In the genomic region with DNA sequence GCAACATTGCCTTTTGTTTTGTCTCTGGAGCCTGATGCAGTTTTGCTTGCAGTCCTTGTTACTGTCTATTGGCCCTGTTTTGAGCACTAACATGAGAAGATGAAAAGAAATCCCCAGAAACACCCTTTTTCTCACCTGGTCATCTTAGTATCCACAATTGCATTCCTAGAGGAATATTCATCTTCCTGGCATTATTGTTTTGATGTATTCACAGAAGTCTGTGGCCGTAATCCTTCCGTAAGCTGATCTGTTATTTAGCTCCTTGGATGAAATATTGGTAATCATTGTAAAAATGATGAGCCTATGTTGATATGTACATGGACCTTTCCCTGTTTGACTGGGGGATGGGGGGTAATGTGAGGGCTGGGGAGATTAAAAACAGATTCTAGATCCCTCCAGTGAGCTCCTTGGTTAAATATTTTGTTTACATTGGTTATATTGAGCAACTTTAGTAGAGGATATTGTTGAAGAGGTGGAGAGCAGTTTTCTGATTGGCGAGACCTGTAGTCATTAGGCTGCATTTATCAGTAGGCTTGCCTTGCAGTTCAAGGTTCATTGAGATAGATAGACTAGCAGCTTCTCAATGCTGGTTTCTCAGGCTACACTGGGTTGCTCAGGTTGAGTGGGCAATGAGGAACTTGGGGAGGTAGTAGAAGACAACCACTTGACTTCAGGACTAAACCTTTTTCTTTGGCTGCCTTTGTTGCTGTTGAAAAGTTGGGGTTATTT, we compare ENCODE assay signal across 14 cellular contexts.
DNase-seq lines count a peak whose midpoint lies in the region; ATAC-seq and TF ChIP-seq lines count a peak whose summit lies in the region.
"Had no signal": no experiment of that assay in that cellular context is flagged by ENCODE, and none has a peak within 500 bp of the region (broad histone marks: within the 10 kb centered on the region; RNA-seq: fewer than 3 reads in every experiment).

No MANE protein-coding gene starts in this region.

- intact Hi-C loops in Caco-2 (cut with micrococcal nuclease; ENCODE audit: unreplicated experiment) = loop anchor here (2.0 kb wide), 2 partner anchors 29 to 117 kb away; a partner anchor contains a TSS
- intact Hi-C loops in mucosa of descending colon (cut with DNase I, micrococcal nuclease) = no loop called here
- intact Hi-C loops in thyroid gland (cut with DNase I) = no loop called here

- 93 to 97% methylated on average over 3 of the region's 3 CpGs for WGBS in thyroid gland, 2 donors

- H3K36me3 ChIP-seq in Caco-2 (ENCODE audit: control insufficient read depth, insufficient read depth, low read length) (no peaks in the 10 kb centered on the region), mucosa of descending colon (ENCODE audit: low read depth) (no peaks in the 10 kb centered on the region), thyroid gland (no peaks in the 10 kb centered on the region)
- H3K36me3 ChIP-seq: BLaER1 treated with 17β-estradiol and CSF1 and Interleukin-3, amounts not matched to agents 10 nM and 100 nM; HAP-1 had no signal

- H3K27me3 ChIP-seq in Caco-2 (replicated peaks; ENCODE audit: control insufficient read depth, insufficient read depth, low read length) (no peaks in the 10 kb centered on the region), thyroid gland (no peaks in the 10 kb centered on the region)
- H3K27me3 ChIP-seq: BLaER1 treated with 17β-estradiol and CSF1 and Interleukin-3, amounts not matched to agents 10 nM and 100 nM had no signal

- H3K27me3 Mint-ChIP-seq in Caco-2 (ENCODE audit: insufficient read depth, unreplicated experiment) = no peaks in the 10 kb centered on the region

- peak overlapping the region; percentile 42 for H3K4me3 Mint-ChIP-seq in Caco-2 (ENCODE audit: unreplicated experiment)

- H3K27ac Mint-ChIP-seq in Caco-2 (ENCODE audit: unreplicated experiment) = peak overlapping the region; percentile 23

- POLR2A ChIA-PET in Caco-2 (lab: Charles Lee) = no interaction called here

- H3K4me1 ChIP-seq in Caco-2 = peaks cover 34% of the 10 kb centered on the region
- H3K4me1 ChIP-seq in mucosa of descending colon (ENCODE audit: low read depth) = no peaks in the 10 kb centered on the region
- peaks cover 0 to 11% of the 10 kb centered on the region in 2 donors for H3K4me1 ChIP-seq in thyroid gland
- H3K4me1 ChIP-seq: HAP-1 had no signal

- no peak overlapping the region for H3K27ac ChIP-seq in thyroid gland

- BruUV-seq in Caco-2 (replicated peaks; lab: Mats Ljungman, UMichigan) = no TSS peak

- H3K9me3 ChIP-seq in Caco-2 = peaks cover 5% of the 10 kb centered on the region; the same call in 1 of the 2 replicates
- H3K9me3 ChIP-seq in mucosa of descending colon = no peaks in the 10 kb centered on the region
- no peaks in the 10 kb centered on the region for H3K9me3 ChIP-seq in thyroid gland
- H3K9me3 ChIP-seq: BLaER1 treated with 17β-estradiol and CSF1 and Interleukin-3, amounts not matched to agents 10 nM and 100 nM; HAP-1 had no signal

- CTCF ChIA-PET in Caco-2 (lab: Charles Lee) = interaction anchor here (1.0 to 1.2 kb wide), 2 partner anchors 118 to 143 kb away, joined by 3 to 4 read pairs; a partner anchor contains a TSS

- no peak overlapping the region for H3K4me3 ChIP-seq in Caco-2 (ENCODE audit: low read depth, low read length)
- H3K4me3 ChIP-seq in choroid plexus epithelial cell (ENCODE audit: low read depth, low read length) = no peak overlapping the region
- no peak overlapping the region for H3K4me3 ChIP-seq in mucosa of descending colon
- H3K4me3 ChIP-seq in thyroid gland (replicated peaks in 1 of 3) = no peak overlapping the region
- H3K4me3 ChIP-seq: BLaER1 treated with 17β-estradiol and CSF1 and Interleukin-3, amounts not matched to agents 10 nM and 100 nM; HAP-1 had no signal

- peaks cover 27% of the 10 kb centered on the region for H3K4me1 Mint-ChIP-seq in Caco-2 (ENCODE audit: low read depth, unreplicated experiment)

- peaks cover 12% of the 10 kb centered on the region for H3K9me3 Mint-ChIP-seq in Caco-2 (ENCODE audit: unreplicated experiment)

- TF ChIP-seq POLR2A in thyroid gland (IDR thresholded peaks at IDR 0.05) = no peak

- DNase-seq in Caco-2 (peak; percentile 61 to 69), NAMALWA (ENCODE audit: low spot score) (peak; percentile 6), choroid plexus epithelial cell (ENCODE audit: low read depth) (peak; percentile 34), mucosa of descending colon (peak in 1 of 3 donors; percentile 5), AG20443 (ENCODE audit: low spot score) (no peak), NCI-H1048 (lab: John Stamatoyannopoulos, UW) (no peak), DMS114 treated with DMSO at 0.1 percent for 48 hours (lab: John Stamatoyannopoulos, UW; ENCODE audit: unreplicated experiment) (no peak), thyroid gland (no peak)
- DNase-seq: KBM-7, MV-4-11, NCI-H1436 treated with DMSO at 0.1 percent for 48 hours, NCI-H510A treated with DMSO at 0.1 percent for 48 hours had no signal

- H3K36me3 Mint-ChIP-seq in Caco-2 (ENCODE audit: insufficient read depth, unreplicated experiment) = no peaks in the 10 kb centered on the region

- no peak for TF ChIP-seq CTCF in Caco-2 (IDR thresholded peaks at IDR 0.05; ENCODE audit: insufficient read depth in 1 of 2, low read depth in 1 of 2, low read length in 1 of 2, severe bottlenecking in 1 of 2, unreplicated experiment in 1 of 2)
- TF ChIP-seq CTCF in choroid plexus epithelial cell (conservative IDR thresholded peaks at IDR 0.05; ENCODE audit: low read depth, low read length) = no peak
- TF ChIP-seq CTCF in mucosa of descending colon (IDR thresholded peaks at IDR 0.05) = no peak
- TF ChIP-seq CTCF in thyroid gland (IDR thresholded peaks at IDR 0.05) = no peak

- ATAC-seq in mucosa of descending colon = peak; percentile 66

Comparison
In these comparisons a context has a peak if more than half of its experiments do, and no peak if none do; other contexts are left out.
1. DNase-seq: peak in Caco-2 (2 of 2), NAMALWA (single experiment) and choroid plexus epithelial cell (single experiment); none in AG20443 (single experiment), NCI-H1048 (single experiment), DMS114 treated with DMSO at 0.1 percent for 48 hours (single experiment) and thyroid gland (0 of 2).